20 cellular contexts compared by ENCODE assay signal in the genomic region with DNA sequence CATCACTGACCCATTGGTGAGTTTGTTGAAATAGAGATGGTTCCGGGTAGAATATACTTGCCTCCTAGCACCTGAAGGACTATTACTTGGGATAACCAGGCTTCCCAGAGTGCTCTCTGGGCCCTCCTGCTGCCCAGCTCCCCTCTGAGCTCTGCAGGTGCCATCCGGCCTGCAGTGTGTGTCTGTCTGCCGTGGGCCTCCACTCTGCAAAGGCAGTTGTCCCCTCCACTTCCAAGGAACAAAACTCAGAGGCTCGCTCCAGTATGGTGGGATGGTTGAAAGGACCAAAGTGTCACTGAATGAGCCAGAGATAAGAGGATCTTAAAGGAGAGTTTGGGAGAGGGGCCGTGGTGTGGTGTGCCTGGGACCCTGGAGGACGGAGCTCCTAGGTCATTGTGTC. TPM values are rescaled to one million over a fixed set of nuclear protein-coding genes. Genes with fewer than 3 reads are reported as not detected.
DNase-seq lines count a peak whose midpoint lies in the region; ATAC-seq, FAIRE-seq and TF ChIP-seq lines count a peak whose summit lies in the region.
"Had no signal": no experiment of that assay in that cellular context is flagged by ENCODE, and none has a peak within 500 bp of the region (broad histone marks: within the 10 kb centered on the region; RNA-seq: fewer than 3 reads in every experiment).

No MANE protein-coding gene starts in this region.

- H4K91ac ChIP-seq in IMR-90 (ENCODE audit: insufficient read depth, low read depth, low read length) (no peak overlapping the region), H1 (replicated peaks; ENCODE audit: insufficient read length, low read length) (no peak overlapping the region)

- no peak for FAIRE-seq in H1 (lab: Jason Lieb, UNC)
- FAIRE-seq in H54 (lab: Jason Lieb, UNC): no peak
- FAIRE-seq: GM12891, GM19239 had no signal

- H3K27ac ChIP-seq in IMR-90 (ENCODE audit: insufficient read depth, low read length): no peak overlapping the region
- H3K27ac ChIP-seq in H1 (ENCODE audit: low read depth, low read length): no peak overlapping the region
- H3K27ac ChIP-seq in suprapubic skin: peak overlapping the region; percentile 75
- H3K27ac ChIP-seq: gastroesophageal sphincter had no signal

- H3K23ac ChIP-seq in IMR-90 (ENCODE audit: low read depth, low read length) (peak overlapping the region; percentile 20; the same call in 1 of the 2 replicates), H1 (ENCODE audit: insufficient read length) (no peak overlapping the region)

- H2AFZ ChIP-seq in IMR-90 (replicated peaks; ENCODE audit: low read length, poor library complexity) (no peak overlapping the region), H1 (ENCODE audit: low read length) (no peak overlapping the region)

- TF ChIP-seq POLR2A in IMR-90 (IDR thresholded peaks at IDR 0.05; ENCODE audit: low read depth, low read length): no peak
- no peak for TF ChIP-seq POLR2A in H1 (IDR thresholded peaks at IDR 0.05; ENCODE audit: control extremely low read depth in 1 of 2, low read depth in 2 of 2, low read length in 2 of 2)
- no peak for TF ChIP-seq POLR2A in suprapubic skin (IDR thresholded peaks at IDR 0.05)
- no peak for TF ChIP-seq POLR2A in H54 (IDR thresholded peaks at IDR 0.05; ENCODE audit: low read depth, low read length)

- H3K18ac ChIP-seq in IMR-90 (ENCODE audit: low read depth, low read length) (no peak overlapping the region), H1 (ENCODE audit: extremely low read depth, low read length) (no peak overlapping the region)

- peak overlapping the region; percentile 25; the same call in 1 of the 2 replicates for H3K14ac ChIP-seq in IMR-90 (replicated peaks; ENCODE audit: low read depth, low read length)
- H3K14ac ChIP-seq in H1 (ENCODE audit: insufficient read length): no peak overlapping the region

- H2BK12ac ChIP-seq in H1 (ENCODE audit: low read depth, low read length): 0 out of 2 replicates have a peak overlapping the region, but pooled peaks have one; percentile 17

- H3K79me2 ChIP-seq in H1 (ENCODE audit: control insufficient read depth in 1 of 2, insufficient read depth in 2 of 2, low read length in 2 of 2): peaks cover 0 to 97% of the 10 kb centered on the region in 2 experiments; a peak in 2 of 4 replicates

- H3K4me2 ChIP-seq in IMR-90 (ENCODE audit: low read depth, low read length): no peak overlapping the region
- H3K4me2 ChIP-seq in H1 (ENCODE audit: insufficient read depth in 1 of 2, low read depth in 2 of 2, low read length in 2 of 2): no peak overlapping the region

- dilution Hi-C loops in IMR-90 (cut with HindIII; ENCODE audit: low sequenced_read_pairs, unreplicated experiment): no loop called here

- no peak overlapping the region for H2BK5ac ChIP-seq in IMR-90 (ENCODE audit: low read depth, low read length, poor library complexity, severe bottlenecking)
- H2BK5ac ChIP-seq in H1 (ENCODE audit: low read depth, low read length): no peak overlapping the region

- no peaks in the 10 kb centered on the region for H3K23me2 ChIP-seq in H1 (ENCODE audit: low read depth, low read length)

- H3K9me3 ChIP-seq in IMR-90 (ENCODE audit: control insufficient read depth, insufficient read depth, low read length) (no peaks in the 10 kb centered on the region), H1 (ENCODE audit: insufficient read depth in 2 of 2, low read depth in 1 of 2, low read length in 1 of 2) (no peaks in the 10 kb centered on the region; a peak in 1 of 4 replicates), mucosa of descending colon (no peaks in the 10 kb centered on the region), suprapubic skin (no peaks in the 10 kb centered on the region)
- H3K9me3 ChIP-seq: gastroesophageal sphincter had no signal

- POLR2A ChIA-PET in IMR-90 (lab: Charles Lee; ENCODE audit: unreplicated experiment): no interaction called here
- POLR2A ChIA-PET in H1 (lab: Charles Lee; ENCODE audit: partially characterized antibody): interaction anchor here (1.0 to 3.2 kb wide), 3 partner anchors 9 to 54 kb away, joined by 3 to 17 read pairs (median 3); no protein-coding TSS in a partner anchor

- H2BK20ac ChIP-seq in IMR-90 (ENCODE audit: low read depth, low read length) (no peak overlapping the region), H1 (ENCODE audit: low read length) (no peak overlapping the region)

- WGBS in IMR-90 (ENCODE audit: extremely low coverage in 2 of 2, insufficient read length in 1 of 2), 2 experiments: 100% methylated on average over 2 of the region's 6 CpGs; no CpG with 5 or more reads in 1 of the 2 experiments
- 99% methylated on average over 6 of the region's 6 CpGs; no CpG with 5 or more reads in 1 of the 2 experiments for WGBS in H1 (ENCODE audit: extremely low coverage in 1 of 2, insufficient coverage in 1 of 2, insufficient read length in 1 of 2, insufficient replicate concordance in 2 of 2, low coverage in 1 of 2, low lambda C conversion rate in 2 of 2, missing lambda C conversion rate in 1 of 2), 2 experiments
- 94% methylated on average over 4 of the region's 6 CpGs for WGBS in suprapubic skin

- TF ChIP-seq EP300 in H1 (IDR thresholded peaks at IDR 0.05; ENCODE audit: borderline replicate concordance in 1 of 2, low read depth in 2 of 2, low read length in 2 of 2) (no peak), suprapubic skin (IDR thresholded peaks at IDR 0.05) (no peak)

- no peak overlapping the region; a peak in 1 of 4 replicates for H4K8ac ChIP-seq in IMR-90 (ENCODE audit: low read depth in 2 of 2, low read length in 2 of 2)
- H4K8ac ChIP-seq in H1 (ENCODE audit: extremely low read depth, insufficient read depth, low read length): no peak overlapping the region

- no peak overlapping the region for H3K4me3 ChIP-seq in IMR-90 (ENCODE audit: insufficient read depth, low read depth, low read length)
- no peak overlapping the region for H3K4me3 ChIP-seq in H1 (ENCODE audit: extremely low read depth in 1 of 4, insufficient read depth in 2 of 4, low read depth in 3 of 4, low read length in 4 of 4)
- H3K4me3 ChIP-seq in mucosa of descending colon: no peak overlapping the region
- H3K4me3 ChIP-seq in suprapubic skin: no peak overlapping the region
- H3K4me3 ChIP-seq: dorsolateral prefrontal cortex, gastroesophageal sphincter had no signal

- ATAC-seq in IMR-90 (ENCODE audit: low read depth): no peak
- peak; percentile 1 for ATAC-seq in mucosa of descending colon
- no peak for ATAC-seq in stimulated activated naive CD8-positive, alpha-beta T cell treated with anti-CD3 and anti-CD28 coated beads, Interleukin-15, Interleukin-2, amounts not matched to agents 100 U/mL and 50 U/mL, for 24 hours
- ATAC-seq in GM21528 (IDR thresholded peaks at IDR 0.05; ENCODE audit: low FRiP score, unreplicated experiment): no peak
- ATAC-seq: activated naive CD8-positive, alpha-beta T cell treated with anti-CD3 and anti-CD28 coated beads, Interleukin-2, amount 50 U/mL, for 24 hours; gastroesophageal sphincter; left cardiac atrium; stimulated activated naive CD8-positive, alpha-beta T cell treated with anti-CD3 and anti-CD28 coated beads, Interleukin-15, amount 100 ng/mL, for 72 hours had no signal

- DNase-seq in IMR-90: no peak
- no peak for DNase-seq in H1 (ENCODE audit: low read depth in 1 of 2, low spot score in 2 of 2)
- no peak for DNase-seq in mucosa of descending colon
- no peak for DNase-seq in suprapubic skin (ENCODE audit: low spot score in 2 of 2)
- no peak for DNase-seq in stimulated activated naive CD8-positive, alpha-beta T cell treated with anti-CD3 and anti-CD28 coated beads, Interleukin-15, Interleukin-2, amounts not matched to agents 100 U/mL and 50 U/mL, for 24 hours
- no peak for DNase-seq in stimulated activated naive CD4-positive, alpha-beta T cell treated with Interleukin-2 at 50 U/mL for 16 hours (lab: John Stamatoyannopoulos, UW)
- no peak for DNase-seq in H54 (ENCODE audit: insufficient read length, low spot score)
- DNase-seq: activated CD4-positive, alpha-beta T cell treated with anti-CD3 and anti-CD28 coated beads, Interleukin-2, amount 10 ng/mL, durations not matched to agents 24 days and 14 days; activated naive CD8-positive, alpha-beta T cell treated with anti-CD3 and anti-CD28 coated beads, Interleukin-2, amount 50 U/mL, for 24 hours; dorsolateral prefrontal cortex; HCEC 1CT; left cardiac atrium; NCI-H1694 treated with DMSO at 0.1 percent for 48 hours; occipital lobe; stimulated activated CD4-positive, alpha-beta T cell treated with anti-CD3 and anti-CD28 coated beads, Interleukin-2, amount 100 ng/mL, for 24 hours; stimulated activated naive CD8-positive, alpha-beta T cell treated with anti-CD3 and anti-CD28 coated beads, Interleukin-15, amount 100 ng/mL, for 72 hours had no signal

- H3K27me3 ChIP-seq in IMR-90 (ENCODE audit: control insufficient read depth, insufficient read depth, low read length) (no peaks in the 10 kb centered on the region), H1 (replicated peaks in 1 of 4; ENCODE audit: control insufficient read depth in 3 of 4, extremely low read depth in 1 of 4, insufficient read depth in 3 of 4, low read length in 3 of 4) (no peaks in the 10 kb centered on the region), suprapubic skin (no peaks in the 10 kb centered on the region)
- H3K27me3 ChIP-seq: dorsolateral prefrontal cortex, gastroesophageal sphincter had no signal

- H3K56ac ChIP-seq in IMR-90 (ENCODE audit: extremely low read depth, insufficient read depth, low read length) (no peak overlapping the region), H1 (replicated peaks; ENCODE audit: insufficient read length, low read depth, low read length) (no peak overlapping the region)

- no peak overlapping the region for H2BK120ac ChIP-seq in IMR-90 (ENCODE audit: low read depth, low read length)
- no peak overlapping the region for H2BK120ac ChIP-seq in H1 (replicated peaks; ENCODE audit: low read depth, low read length)

- H3K4ac ChIP-seq in IMR-90 (ENCODE audit: low read depth, low read length): no peak overlapping the region
- no peak overlapping the region for H3K4ac ChIP-seq in H1 (replicated peaks; ENCODE audit: insufficient read length, low read depth, low read length)

- H2BK15ac ChIP-seq in IMR-90 (ENCODE audit: low read depth, low read length) (no peak overlapping the region), H1 (ENCODE audit: low read length) (no peak overlapping the region)

- CTCF ChIA-PET in IMR-90 (lab: Yijun Ruan, JAX) (no interaction called here), H1 (lab: Charles Lee; ENCODE audit: partially characterized antibody) (interaction anchor here (1.0 to 5.9 kb wide), 9 partner anchors 16 to 458 kb away, joined by 3 to 35 read pairs (median 4); no protein-coding TSS in a partner anchor)

- H3K4me1 ChIP-seq in IMR-90 (ENCODE audit: control insufficient read depth, insufficient read depth, low read length) (peaks cover 46% of the 10 kb centered on the region), H1 (replicated peaks in 1 of 4; ENCODE audit: control insufficient read depth in 3 of 4, insufficient read depth in 4 of 4, low read length in 3 of 4) (peaks cover 5 to 50% (median 27%) of the 10 kb centered on the region in 4 experiments), mucosa of descending colon (ENCODE audit: low read depth) (peaks cover 45% of the 10 kb centered on the region), suprapubic skin (peaks cover 45% of the 10 kb centered on the region)

- TF ChIP-seq RAD21 in IMR-90 (IDR thresholded peaks at IDR 0.05; ENCODE audit: low read length) (no peak), H1 (IDR thresholded peaks at IDR 0.05 in 1 of 2, conservative IDR thresholded peaks at IDR 0.05 in 1 of 2; ENCODE audit: low read depth in 2 of 2, low read length in 2 of 2) (no peak)

- H2AK5ac ChIP-seq in IMR-90 (ENCODE audit: low read depth, low read length): 0 out of 2 replicates have a peak overlapping the region, but pooled peaks have one; percentile 4
- H2AK5ac ChIP-seq in H1 (ENCODE audit: low read depth, low read length): no peak overlapping the region

- in situ Hi-C loops in IMR-90 (cut with MboI; ENCODE audit: low sequenced_read_pairs): no loop called here

- H3K36me3 ChIP-seq in IMR-90 (ENCODE audit: control insufficient read depth, insufficient read depth, low read length) (peaks cover 40% of the 10 kb centered on the region), H1 (ENCODE audit: control insufficient read depth in 2 of 4, insufficient read depth in 4 of 4, low read length in 3 of 4) (no peaks in the 10 kb centered on the region; a peak in 1 of 8 replicates), mucosa of descending colon (ENCODE audit: low read depth) (no peaks in the 10 kb centered on the region), suprapubic skin (no peaks in the 10 kb centered on the region)
- H3K36me3 ChIP-seq: gastroesophageal sphincter had no signal

- H4K5ac ChIP-seq in IMR-90 (ENCODE audit: low read depth, low read length) (no peak overlapping the region), H1 (ENCODE audit: insufficient read length, low read depth, low read length) (no peak overlapping the region)

- H3K79me1 ChIP-seq in IMR-90 (ENCODE audit: low read depth in 1 of 2, low read length in 2 of 2) (peaks cover 0 to 84% of the 10 kb centered on the region in 2 experiments; a peak in 3 of 4 replicates), H1 (ENCODE audit: low read depth, low read length) (peaks cover 40% of the 10 kb centered on the region)

- no TSS peak for BruUV-seq in IMR-90 (replicated peaks; lab: Mats Ljungman, UMichigan)

- no peak overlapping the region for H3K9ac ChIP-seq in IMR-90 (ENCODE audit: low read depth, low read length)
- no peak overlapping the region for H3K9ac ChIP-seq in H1 (replicated peaks in 1 of 4; ENCODE audit: extremely low read depth in 1 of 4, low read depth in 3 of 4, low read length in 3 of 4)

- TF ChIP-seq CTCF in IMR-90 (conservative IDR thresholded peaks at IDR 0.05; ENCODE audit: low read depth, low read length): no peak
- no peak for TF ChIP-seq CTCF in H1 (IDR thresholded peaks at IDR 0.05; ENCODE audit: control extremely low read depth in 1 of 3, insufficient read depth in 1 of 3, low read depth in 1 of 3, low read length in 3 of 3)
- TF ChIP-seq CTCF in mucosa of descending colon (IDR thresholded peaks at IDR 0.05): no peak
- TF ChIP-seq CTCF in suprapubic skin (IDR thresholded peaks at IDR 0.05): no peak

- peaks cover 69% of the 10 kb centered on the region for H3K9me1 ChIP-seq in IMR-90 (ENCODE audit: insufficient read depth, low read length)

- intact Hi-C loops in IMR-90 (cut with micrococcal nuclease) (no loop called here), mucosa of descending colon (cut with DNase I, micrococcal nuclease) (no loop called here)

- H2AK9ac ChIP-seq in IMR-90 (replicated peaks; ENCODE audit: low read depth, low read length, poor library complexity): no peak overlapping the region

- H4K20me1 ChIP-seq in IMR-90 (ENCODE audit: insufficient read depth, low read length): peaks cover 99% of the 10 kb centered on the region
- peaks cover 12 to 16% of the 10 kb centered on the region in 2 experiments for H4K20me1 ChIP-seq in H1 (replicated peaks in 1 of 2; ENCODE audit: control insufficient read depth in 1 of 2, insufficient read depth in 2 of 2, low read length in 2 of 2)

RNA-seq across cellular contexts. Expression of a gene that starts 57.3 kb away (rescaled TPM):
- total RNA-seq in IMR-90 (2012; rRNA removed) (112 and 122 TPM in 2 replicates), mucosa of descending colon (10 to 100 TPM; 18.0 to 30.4 (median 29.6) TPM), suprapubic skin (10 to 100 TPM; 38.6 to 82.6 (median 58.6) TPM)
- polyA plus RNA-seq in IMR-90 (2012; rRNA removed) (101 and 104 TPM in 2 replicates), H1 (2011; rRNA removed) (28.3 and 31.5 TPM in 2 replicates)
- polyA plus RNA-seq in IMR-90 (2012; cell fraction: cytosol; rRNA removed): 62.6 and 79.6 TPM in 2 replicates
- polyA plus RNA-seq in IMR-90 (2012; cell fraction: nucleus; rRNA removed; ENCODE audit: low replicate concordance): 63.9 and 105 TPM in 2 replicates
- total RNA-seq in H1 (2021; fragmentation: NEBNext Ultra II Directional; extraction: Animal tissue kit (Norgen Biotek cat#: 25700)): 35.4 and 39.4 TPM in 2 replicates
- 30.9 TPM for polyA plus RNA-seq in H1 (2011; cell fraction: cytosol; rRNA removed)
- 43.6 TPM for polyA plus RNA-seq in H1 (2011; cell fraction: nucleus; rRNA removed)
- polyA plus RNA-seq in H1 (2012, experiment 1 of 2): 25.9 to 31.0 TPM (median 28.9 TPM) in 4 replicates
- 15.9 TPM for polyA plus RNA-seq in H1 (2012, experiment 2 of 2)
- polyA plus RNA-seq in H1 (2013, experiment 1 of 2): 17.7 TPM
- 19.1 TPM for polyA plus RNA-seq in H1 (2013, experiment 2 of 2)
- polyA minus RNA-seq in H1 (2011; rRNA and poly(A)+ RNA removed): 86.7 and 93.2 TPM in 2 replicates
- polyA minus RNA-seq in H1 (2011; cell fraction: cytosol; rRNA and poly(A)+ RNA removed): 32.7 TPM
- 35.7 TPM for polyA minus RNA-seq in H1 (2011; cell fraction: nucleus; rRNA and poly(A)+ RNA removed)
